In the genomic region with DNA sequence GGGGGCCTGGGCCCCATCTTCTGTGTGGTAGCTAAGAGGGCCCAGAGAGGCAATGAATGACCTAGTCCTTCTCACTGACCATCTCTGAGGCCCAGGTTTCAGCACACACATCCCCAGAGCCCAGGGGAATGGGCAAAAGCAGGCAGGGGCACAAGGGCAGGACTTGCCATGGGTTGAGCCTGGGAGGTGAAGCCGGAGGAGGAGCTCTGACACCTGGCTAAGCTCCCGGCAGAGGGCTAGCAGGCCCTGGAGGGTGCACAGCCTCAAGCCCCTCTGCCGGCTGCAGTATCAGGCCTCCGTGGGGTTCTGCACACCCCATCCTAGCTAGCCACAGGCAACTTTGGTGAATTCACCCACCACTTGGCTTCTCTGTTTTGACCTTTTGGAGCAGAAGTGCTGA, we compare ENCODE assay signal across 23 cellular contexts. TPM values are rescaled to one million over a fixed set of nuclear protein-coding genes. Genes with fewer than 3 reads are reported as not detected.
DNase-seq lines count a peak whose midpoint lies in the region; ATAC-seq and TF ChIP-seq lines count a peak whose summit lies in the region.
"Had no signal": no experiment of that assay in that cellular context is flagged by ENCODE, and none has a peak within 500 bp of the region (broad histone marks: within the 10 kb centered on the region; RNA-seq: fewer than 3 reads in every experiment).

No MANE protein-coding gene starts in this region.

- H3K4me3 Mint-ChIP-seq in endodermal cell, result no peak overlapping the region
- H3K4me3 Mint-ChIP-seq: B cell; CD8-positive, alpha-beta memory T cell had no signal

- TF ChIP-seq CTCF in endodermal cell (conservative IDR thresholded peaks at IDR 0.05), result no peak

- H3K27ac Mint-ChIP-seq in endodermal cell, result no peak overlapping the region
- H3K27ac Mint-ChIP-seq: B cell had no signal

- H3K4me3 ChIP-seq in SK-N-MC (peak overlapping the region; percentile 44; the same call in 1 of the 2 replicates), endodermal cell (ENCODE audit: low read length) (no peak overlapping the region)
- H3K4me3 ChIP-seq: GM12878, SJSA1 had no signal

- peaks cover 5% of the 10 kb centered on the region for H3K27me3 ChIP-seq in endodermal cell (ENCODE audit: control insufficient read depth, insufficient read depth, low read length, poor library complexity, severe bottlenecking)

- H3K36me3 ChIP-seq in SK-N-MC (ENCODE audit: insufficient read depth, low read length) (no peaks in the 10 kb centered on the region), endodermal cell (ENCODE audit: control insufficient read depth, insufficient read depth, low read length) (no peaks in the 10 kb centered on the region)
- H3K36me3 ChIP-seq: SJSA1 had no signal

- H3K27me3 Mint-ChIP-seq in endodermal cell (ENCODE audit: insufficient read depth), result peaks cover 59% of the 10 kb centered on the region

- ATAC-seq in GM18517 (IDR thresholded peaks at IDR 0.05; ENCODE audit: unreplicated experiment), result no peak
- ATAC-seq: GM12878, PC-3 had no signal

- WGBS in endodermal cell (ENCODE audit: insufficient coverage in 1 of 2, insufficient read length in 1 of 2), 2 experiments, result 70% methylated on average over 4 of the region's 4 CpGs; no CpG with 5 or more reads in 1 of the 2 experiments

- H3K9ac ChIP-seq in SK-N-MC (ENCODE audit: insufficient read length), result no peak overlapping the region
- H3K9ac ChIP-seq in endodermal cell (ENCODE audit: extremely low read depth, low read length, poor library complexity, severe bottlenecking), result no peak overlapping the region

- no peaks in the 10 kb centered on the region for H3K9me3 ChIP-seq in SK-N-MC (ENCODE audit: low read depth, low read length)
- H3K9me3 ChIP-seq in endodermal cell (ENCODE audit: control insufficient read depth, low read length), result no peaks in the 10 kb centered on the region
- H3K9me3 ChIP-seq: SJSA1 had no signal

- peaks cover 27% of the 10 kb centered on the region for H3K4me1 ChIP-seq in endodermal cell (ENCODE audit: control insufficient read depth, insufficient read depth, low read length)
- H3K4me1 ChIP-seq: SJSA1 had no signal

- H3K27ac ChIP-seq in SK-N-MC (no peak overlapping the region), endodermal cell (ENCODE audit: low read depth, low read length) (no peak overlapping the region), substantia nigra (ENCODE audit: low read depth, low read length, poor library complexity, severe bottlenecking) (peak overlapping the region; percentile 77)
- H3K27ac ChIP-seq: 22Rv1, RWPE1, SJSA1 had no signal

- no peaks in the 10 kb centered on the region for H3K36me3 Mint-ChIP-seq in endodermal cell (ENCODE audit: low read depth)
- H3K36me3 Mint-ChIP-seq: CD8-positive, alpha-beta memory T cell had no signal

- DNase-seq in NCI-H82 (lab: John Stamatoyannopoulos, UW), result peak; percentile 24
- no peak for DNase-seq in NCI-H82 treated with DMSO at 0.1 percent for 48 hours (lab: John Stamatoyannopoulos, UW; ENCODE audit: unreplicated experiment)
- DNase-seq in SK-N-MC (ENCODE audit: low read depth, low spot score), result no peak
- DNase-seq in endodermal cell, result peak; percentile 74
- no peak for DNase-seq in substantia nigra (lab: John Stamatoyannopoulos, UW)
- no peak for DNase-seq in NCI-H510A (lab: John Stamatoyannopoulos, UW)
- no peak for DNase-seq in DMS114 treated with DMSO at 0.1 percent for 48 hours (lab: John Stamatoyannopoulos, UW; ENCODE audit: unreplicated experiment)
- DNase-seq: CD8-positive, alpha-beta memory T cell; DND-41; GDM1; IMR-90; Kasumi-1; NCI-H1105; NCI-H1694; NCI-H226; PC-3 had no signal

- H3K9me3 Mint-ChIP-seq in endodermal cell, result no peaks in the 10 kb centered on the region
- H3K9me3 Mint-ChIP-seq: CD8-positive, alpha-beta memory T cell had no signal

- H3K4me1 Mint-ChIP-seq in endodermal cell, result peaks cover 42% of the 10 kb centered on the region

RNA-seq across cellular contexts. Expression of a gene that starts 5.3 kb away (rescaled TPM):
- 1 to 10 TPM; 2.8 to 5.9 TPM for total RNA-seq in endodermal cell
- polyA plus RNA-seq in endodermal cell (2013, experiment 1 of 2), result 13.0 TPM
- polyA plus RNA-seq in endodermal cell (2013, experiment 2 of 2), result 12.7 TPM
- total RNA-seq: IMR-90, SJSA1 had no signal
- polyA plus RNA-seq: AG04450; CD8-positive, alpha-beta memory T cell; IMR-90 had no signal

Comparison
In these comparisons a context has a peak if more than half of its experiments do, and no peak if none do; other contexts are left out.
1. DNase-seq: peak in NCI-H82 (single experiment) and endodermal cell (single experiment); none in NCI-H82 treated with DMSO at 0.1 percent for 48 hours (single experiment), SK-N-MC (single experiment), substantia nigra (0 of 49), NCI-H510A (single experiment) and DMS114 treated with DMSO at 0.1 percent for 48 hours (single experiment).